ENCODE assay signal across 8 cellular contexts in genomic region chr2:171158036-171158789, GRCh38. TPM values are rescaled to one million over a fixed set of nuclear protein-coding genes. Genes with fewer than 3 reads are reported as not detected.
DNase-seq lines count a peak whose midpoint lies in the region; ATAC-seq and TF ChIP-seq lines count a peak whose summit lies in the region.

No MANE protein-coding gene starts in this region.

- TF ChIP-seq CTCF in astrocyte of the spinal cord (IDR thresholded peaks at IDR 0.05; ENCODE audit: low read depth, low read length) (no peak), natural killer cell (IDR thresholded peaks at IDR 0.05) (no peak)

- in situ Hi-C loops in astrocyte of the spinal cord (cut with HindIII; ENCODE audit: low sequenced_read_pairs) = no loop called here

- no peak for ATAC-seq in natural killer cell
- no peak for ATAC-seq in activated CD4-positive, CD25-positive, alpha-beta regulatory T cell treated with anti-CD3 and anti-CD28 coated beads, Interleukin-2, amount 50 U/mL, for 24 hours

- H3K27ac Mint-ChIP-seq in natural killer cell = peak overlapping the region in 1 of 2 donors; percentile 87

- H3K4me1 ChIP-seq in HUES6 (ENCODE audit: control insufficient read depth, insufficient read depth, low read length) = peaks cover 38% of the 10 kb centered on the region

- H3K36me3 ChIP-seq in HUES6 (ENCODE audit: control insufficient read depth, insufficient read depth, low read length) = no peaks in the 10 kb centered on the region

- H3K4me3 Mint-ChIP-seq in natural killer cell = peak overlapping the region; percentile 98

- H3K4me3 ChIP-seq in HUES6 (ENCODE audit: low read depth, low read length) (peak overlapping the region; percentile 87), astrocyte of the spinal cord (ENCODE audit: low read depth, low read length) (peak overlapping the region; percentile 89)

- no peaks in the 10 kb centered on the region for H3K9me3 Mint-ChIP-seq in natural killer cell

- no peaks in the 10 kb centered on the region for H3K27me3 Mint-ChIP-seq in natural killer cell (ENCODE audit: low read depth in 2 of 2)

- intact Hi-C loops in natural killer cell (cut with micrococcal nuclease) = loop anchor here (2.0 to 10.0 kb wide), 2 partner anchors 229 to 257 kb away; partner anchors contain the start of gene GORASP2

- DNase-seq in DMS79 (lab: John Stamatoyannopoulos, UW) (peak; percentile 29), astrocyte of the spinal cord (ENCODE audit: low read depth, low spot score) (no peak), natural killer cell (no peak), HK-2 (ENCODE audit: unreplicated experiment) (no peak), SIG-M5 treated with dmso at 0.1 percent for 504 hours (lab: John Stamatoyannopoulos, UW; ENCODE audit: unreplicated experiment) (no peak), COR-L47 (lab: John Stamatoyannopoulos, UW) (no peak)

- H3K36me3 Mint-ChIP-seq in natural killer cell = no peaks in the 10 kb centered on the region

- H3K9me3 ChIP-seq in HUES6 (ENCODE audit: control insufficient read depth, insufficient read depth, low read depth, low read length) = no peaks in the 10 kb centered on the region

- H3K9ac ChIP-seq in HUES6 (ENCODE audit: low read length) = no peak overlapping the region

- H3K27ac ChIP-seq in HUES6 (ENCODE audit: low read depth, low read length) = no peak overlapping the region

- H3K4me1 Mint-ChIP-seq in natural killer cell = peaks cover 50 to 56% of the 10 kb centered on the region in 2 donors

- H3K27me3 ChIP-seq in HUES6 (ENCODE audit: control insufficient read depth, insufficient read depth, low read length) = no peaks in the 10 kb centered on the region

RNA-seq across cellular contexts. Expression of gene TLK1, which starts 2.5 kb away (rescaled TPM):
- 100 to 1,000 TPM in 1 of 3 donors, 10 to 100 TPM in 2; 90.9 to 101 (median 91.2) TPM for total RNA-seq in natural killer cell
